ENCODE assay signal across 20 cellular contexts in the genomic region with DNA sequence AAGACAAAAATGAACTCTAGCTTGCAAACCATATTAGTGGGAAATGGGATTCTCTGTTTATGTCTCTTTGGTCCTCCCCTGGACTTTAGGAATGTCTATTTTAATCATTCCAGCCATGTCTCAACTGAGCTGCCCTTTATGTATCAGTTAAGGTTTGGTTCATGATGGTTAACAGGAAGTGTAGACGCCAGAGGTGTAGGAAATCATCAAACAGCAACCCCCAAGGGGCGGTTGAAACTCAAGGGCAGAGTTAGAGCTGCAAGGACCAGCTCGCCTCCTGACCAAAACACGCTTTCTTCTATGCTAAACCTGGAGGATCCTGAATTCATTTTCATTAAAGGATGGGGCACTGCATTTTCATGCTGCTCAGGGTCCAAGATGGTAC. TPM values are rescaled to one million over a fixed set of nuclear protein-coding genes. Genes with fewer than 3 reads are reported as not detected.
DNase-seq lines count a peak whose midpoint lies in the region; ATAC-seq and TF ChIP-seq lines count a peak whose summit lies in the region.
"Had no signal": no experiment of that assay in that cellular context is flagged by ENCODE, and none has a peak within 500 bp of the region (broad histone marks: within the 10 kb centered on the region; RNA-seq: fewer than 3 reads in every experiment).

No MANE protein-coding gene starts in this region.

- H3K4me3 ChIP-seq in fibroblast of lung (replicated peaks in 1 of 4; ENCODE audit: control extremely low read depth in 1 of 4, insufficient read depth in 1 of 4, low read depth in 3 of 4, low read length in 4 of 4): peak overlapping the region in 2 of 4 experiments; percentile 22 to 35
- no peak overlapping the region for H3K4me3 ChIP-seq in thyroid gland (replicated peaks in 1 of 3)
- no peak overlapping the region for H3K4me3 ChIP-seq in spleen
- H3K4me3 ChIP-seq: ascending aorta, heart right ventricle, SK-N-MC had no signal

- peaks cover 35% of the 10 kb centered on the region for H3K4me1 ChIP-seq in fibroblast of lung (ENCODE audit: control insufficient read depth, extremely low read depth, insufficient read depth, low read length)
- peaks cover 26 to 45% of the 10 kb centered on the region in 2 donors for H3K4me1 ChIP-seq in thyroid gland
- H3K4me1 ChIP-seq in spleen: peaks cover 0 to 9% (median 0%) of the 10 kb centered on the region in 6 donors

- no peaks in the 10 kb centered on the region for H3K79me2 ChIP-seq in fibroblast of lung (ENCODE audit: control insufficient read depth, insufficient read depth, low read length)

- H3K4me1 Mint-ChIP-seq in activated CD8-positive, alpha-beta T cell treated with anti-CD3 and anti-CD28 coated beads, Interleukin-2, amount 10 ng/mL, durations not matched to agents 7 days and 5 days (ENCODE audit: low read depth): peaks cover 35% of the 10 kb centered on the region
- peaks cover 40% of the 10 kb centered on the region for H3K4me1 Mint-ChIP-seq in activated CD8-positive, alpha-beta T cell treated with anti-CD3 and anti-CD28 coated beads for 36 hours (ENCODE audit: low read depth)

- no peaks in the 10 kb centered on the region for H3K36me3 ChIP-seq in fibroblast of lung (ENCODE audit: control insufficient read depth, insufficient read depth, low read length)
- H3K36me3 ChIP-seq in thyroid gland: no peaks in the 10 kb centered on the region
- no peaks in the 10 kb centered on the region for H3K36me3 ChIP-seq in spleen
- H3K36me3 ChIP-seq: ascending aorta, heart right ventricle had no signal

- peaks cover 10% of the 10 kb centered on the region for H3K9me3 Mint-ChIP-seq in activated CD8-positive, alpha-beta T cell treated with anti-CD3 and anti-CD28 coated beads, Interleukin-2, amount 10 ng/mL, durations not matched to agents 7 days and 5 days (ENCODE audit: insufficient read depth)
- peaks cover 3% of the 10 kb centered on the region for H3K9me3 Mint-ChIP-seq in activated CD8-positive, alpha-beta T cell treated with anti-CD3 and anti-CD28 coated beads for 36 hours
- H3K9me3 Mint-ChIP-seq: WTC11 had no signal

- 92 to 96% methylated on average over 4 of the region's 4 CpGs for WGBS in thyroid gland, 2 donors
- 70 to 82% (median 77%) methylated on average over 4 of the region's 4 CpGs for WGBS in spleen, 5 donors

- H3K4me3 Mint-ChIP-seq in activated CD8-positive, alpha-beta T cell treated with anti-CD3 and anti-CD28 coated beads, Interleukin-2, amount 10 ng/mL, durations not matched to agents 7 days and 5 days: no peak overlapping the region
- H3K4me3 Mint-ChIP-seq in activated CD8-positive, alpha-beta T cell treated with anti-CD3 and anti-CD28 coated beads for 36 hours: no peak overlapping the region
- H3K4me3 Mint-ChIP-seq: activated CD4-positive, alpha-beta memory T cell treated with anti-CD3 and anti-CD28 coated beads, Interleukin-2, amount 10 ng/mL, durations not matched to agents 7 days and 5 days; activated naive CD4-positive, alpha-beta T cell treated with anti-CD3 and anti-CD28 coated beads, Interleukin-2, amount 10 ng/mL, durations not matched to agents 7 days and 5 days; WTC11 had no signal

- H3K27ac ChIP-seq in fibroblast of lung (ENCODE audit: insufficient read depth, low read length) (peak overlapping the region; percentile 66), thyroid gland (peak overlapping the region; percentile 80 to 95 (median 93)), spleen (no peak overlapping the region)
- H3K27ac ChIP-seq: ascending aorta, C4-2B, heart right ventricle, SK-N-MC had no signal

- no peaks in the 10 kb centered on the region for H3K27me3 Mint-ChIP-seq in activated CD8-positive, alpha-beta T cell treated with anti-CD3 and anti-CD28 coated beads, Interleukin-2, amount 10 ng/mL, durations not matched to agents 7 days and 5 days (ENCODE audit: low read depth)
- peaks cover 14% of the 10 kb centered on the region for H3K27me3 Mint-ChIP-seq in activated CD8-positive, alpha-beta T cell treated with anti-CD3 and anti-CD28 coated beads for 36 hours

- peaks cover 10% of the 10 kb centered on the region for H3K36me3 Mint-ChIP-seq in activated CD8-positive, alpha-beta T cell treated with anti-CD3 and anti-CD28 coated beads, Interleukin-2, amount 10 ng/mL, durations not matched to agents 7 days and 5 days (ENCODE audit: low read depth)
- H3K36me3 Mint-ChIP-seq in activated CD8-positive, alpha-beta T cell treated with anti-CD3 and anti-CD28 coated beads for 36 hours (ENCODE audit: low read depth): no peaks in the 10 kb centered on the region

- CTCF ChIA-PET in activated CD8-positive, alpha-beta T cell treated with anti-CD3 and anti-CD28 coated beads, Interleukin-2, amount 10 ng/mL, durations not matched to agents 7 days and 5 days (lab: Charles Lee): interaction anchor here (0.7 to 1.7 kb wide), 3 partner anchors 23 to 41 kb away, joined by 3 to 9 read pairs (median 3); no protein-coding TSS in a partner anchor
- CTCF ChIA-PET in activated CD8-positive, alpha-beta T cell treated with anti-CD3 and anti-CD28 coated beads for 36 hours (lab: Charles Lee): interaction anchor here (1.9 to 3.1 kb wide), 2 partner anchors 11 to 41 kb away, joined by 6 to 10 read pairs; no protein-coding TSS in a partner anchor

- H3K9ac ChIP-seq in fibroblast of lung (ENCODE audit: insufficient read depth, low read length): no peak overlapping the region

- H3K27me3 ChIP-seq in fibroblast of lung (ENCODE audit: control insufficient read depth, insufficient read depth, low read length) (no peaks in the 10 kb centered on the region), thyroid gland (no peaks in the 10 kb centered on the region), spleen (replicated peaks in 1 of 7) (no peaks in the 10 kb centered on the region)
- H3K27me3 ChIP-seq: ascending aorta, heart right ventricle had no signal

- POLR2A ChIA-PET in activated CD8-positive, alpha-beta T cell treated with anti-CD3 and anti-CD28 coated beads, Interleukin-2, amount 10 ng/mL, durations not matched to agents 7 days and 5 days (lab: Charles Lee): interaction anchor here (1.1 kb wide), 1 partner anchor 10 kb away, joined by 5 read pairs; no protein-coding TSS in a partner anchor
- POLR2A ChIA-PET in activated CD8-positive, alpha-beta T cell treated with anti-CD3 and anti-CD28 coated beads for 36 hours (lab: Charles Lee): interaction anchor here (1.1 to 1.2 kb wide), 3 partner anchors 11 to 14 kb away, joined by 3 to 4 read pairs (median 3); no protein-coding TSS in a partner anchor

- TF ChIP-seq CTCF in activated CD8-positive, alpha-beta T cell treated with anti-CD3 and anti-CD28 coated beads for 36 hours (IDR thresholded peaks at IDR 0.05): no peak
- TF ChIP-seq CTCF in fibroblast of lung (conservative IDR thresholded peaks at IDR 0.05 in 1 of 2, IDR thresholded peaks at IDR 0.05 in 1 of 2; ENCODE audit: low read depth in 1 of 2, low read length in 2 of 2): no peak
- no peak for TF ChIP-seq CTCF in thyroid gland (IDR thresholded peaks at IDR 0.05)
- TF ChIP-seq CTCF in spleen (IDR thresholded peaks at IDR 0.05 in 8 of 11, conservative IDR thresholded peaks at IDR 0.05 in 3 of 11): no peak

- TF ChIP-seq POLR2A in thyroid gland (IDR thresholded peaks at IDR 0.05) (no peak), spleen (IDR thresholded peaks at IDR 0.05) (no peak)

- ATAC-seq in activated CD8-positive, alpha-beta T cell treated with anti-CD3 and anti-CD28 coated beads, Interleukin-2, amount 10 ng/mL, durations not matched to agents 7 days and 5 days: no peak
- no peak for ATAC-seq in activated CD8-positive, alpha-beta T cell treated with anti-CD3 and anti-CD28 coated beads for 36 hours
- ATAC-seq: heart right ventricle, WTC11 had no signal

- H3K9me3 ChIP-seq in fibroblast of lung (ENCODE audit: control insufficient read depth, insufficient read depth, low read depth, low read length): no peaks in the 10 kb centered on the region
- H3K9me3 ChIP-seq in thyroid gland: no peaks in the 10 kb centered on the region
- peaks cover 0 to 5% (median 0%) of the 10 kb centered on the region in 8 donors for H3K9me3 ChIP-seq in spleen

- H3K4me2 ChIP-seq in fibroblast of lung (ENCODE audit: extremely low read depth, insufficient read depth, low read length): peak overlapping the region; percentile 41

- intact Hi-C loops in activated CD8-positive, alpha-beta T cell treated with anti-CD3 and anti-CD28 coated beads for 36 hours (cut with micrococcal nuclease): no loop called here
- intact Hi-C loops in thyroid gland (cut with DNase I): no loop called here
- intact Hi-C loops in spleen (cut with DNase I; ENCODE audit: low total_unique reads): no loop called here

- DNase-seq in activated CD8-positive, alpha-beta T cell treated with anti-CD3 and anti-CD28 coated beads, Interleukin-2, amount 10 ng/mL, durations not matched to agents 7 days and 5 days: peak; percentile 16
- no peak for DNase-seq in activated CD8-positive, alpha-beta T cell treated with anti-CD3 and anti-CD28 coated beads for 36 hours
- DNase-seq in M059J (ENCODE audit: low read depth) (peak; percentile 38), fibroblast of lung (ENCODE audit: low read depth in 2 of 2) (no peak), thyroid gland (no peak), spleen (no peak), KG1 (lab: John Stamatoyannopoulos, UW) (no peak)
- DNase-seq in stimulated activated naive CD4-positive, alpha-beta T cell (lab: John Stamatoyannopoulos, UW): no peak
- DNase-seq: activated CD4-positive, alpha-beta memory T cell treated with anti-CD3 and anti-CD28 coated beads, Interleukin-2, amount 10 ng/mL, durations not matched to agents 7 days and 5 days; activated naive CD4-positive, alpha-beta T cell treated with anti-CD3 and anti-CD28 coated beads, Interleukin-2, amount 10 ng/mL, durations not matched to agents 7 days and 5 days; activated T-cell treated with anti-CD3 and anti-CD28 coated beads, Interleukin-2, amount 50 U/mL, for 1 hour; heart right ventricle; NCI-H1417; NCI-H510A treated with DMSO at 0.1 percent for 48 hours; NK-92 treated with Interleukin-12 subunit alpha and Interleukin-12 subunit beta, amount 100 ng/mL, for 24 hours; stimulated activated CD4-positive, alpha-beta T cell treated with anti-CD3 and anti-CD28 coated beads, Interleukin-12 subunit alpha, Interleukin-12 subunit beta, amount 100 ng/mL, for 4 hours had no signal

- H4K20me1 ChIP-seq in fibroblast of lung (ENCODE audit: control insufficient read depth, extremely low read depth, insufficient read depth, low read length): no peaks in the 10 kb centered on the region

- no peak overlapping the region for H3K27ac Mint-ChIP-seq in activated CD8-positive, alpha-beta T cell treated with anti-CD3 and anti-CD28 coated beads, Interleukin-2, amount 10 ng/mL, durations not matched to agents 7 days and 5 days
- no peak overlapping the region for H3K27ac Mint-ChIP-seq in activated CD8-positive, alpha-beta T cell treated with anti-CD3 and anti-CD28 coated beads for 36 hours
- H3K27ac Mint-ChIP-seq: activated CD4-positive, alpha-beta memory T cell treated with anti-CD3 and anti-CD28 coated beads, Interleukin-2, amount 10 ng/mL, durations not matched to agents 7 days and 5 days; activated naive CD4-positive, alpha-beta T cell treated with anti-CD3 and anti-CD28 coated beads, Interleukin-2, amount 10 ng/mL, durations not matched to agents 7 days and 5 days; WTC11 had no signal

- no peak overlapping the region for H2AFZ ChIP-seq in fibroblast of lung (ENCODE audit: low read length)

RNA-seq across cellular contexts. Expression of gene HEG1, which starts 53.7 kb away (rescaled TPM):
- 10 to 100 TPM; 58.6 to 61.7 TPM for total RNA-seq in activated CD8-positive, alpha-beta T cell treated with anti-CD3 and anti-CD28 coated beads, Interleukin-2, amount 10 ng/mL, durations not matched to agents 7 days and 5 days
- 10 to 100 TPM; 24.5 to 25.8 TPM for total RNA-seq in activated CD8-positive, alpha-beta T cell treated with anti-CD3 and anti-CD28 coated beads for 36 hours
- 59.7 and 139 TPM in 2 replicates for total RNA-seq in M059J (2014; rRNA removed; shearing (Covaris generic))
- 69.9 and 137 TPM in 2 replicates for total RNA-seq in fibroblast of lung
- 167 and 305 TPM in 2 replicates for polyA plus RNA-seq in fibroblast of lung
- 103 and 232 TPM in 2 replicates for polyA plus RNA-seq in fibroblast of lung (2012)
- polyA minus RNA-seq in fibroblast of lung (ENCODE audit: low replicate concordance): 597 and 854 TPM in 2 replicates
- total RNA-seq in thyroid gland: 100 to 1,000 TPM in 3 of 4 donors, 10 to 100 TPM in 1; 91.4 to 266 (median 199) TPM
- 10 to 100 TPM; 52.1 to 87.9 (median 74.4) TPM for total RNA-seq in spleen
- 1 to 10 TPM; 3.1 to 6.3 (median 3.4) TPM for polyA plus RNA-seq in spleen

Comparison
In these comparisons a context has a peak if more than half of its experiments do, and no peak if none do; other contexts are left out.
1. DNase-seq: peak in activated CD8-positive, alpha-beta T cell treated with anti-CD3 and anti-CD28 coated beads, Interleukin-2, amount 10 ng/mL, durations not matched to agents 7 days and 5 days (single experiment) and M059J (single experiment); none in activated CD8-positive, alpha-beta T cell treated with anti-CD3 and anti-CD28 coated beads for 36 hours (single experiment), fibroblast of lung (0 of 2), thyroid gland (0 of 2), spleen (single experiment), KG1 (single experiment) and stimulated activated naive CD4-positive, alpha-beta T cell (0 of 6).
2. H3K27ac ChIP-seq: peak in fibroblast of lung (single experiment) and thyroid gland (3 of 3); none in spleen (0 of 8).